39 cellular contexts compared by ENCODE assay signal in genomic region chr5:113680534-113680933, GRCh38.
"Had no signal": no experiment of that assay in that cellular context is flagged by ENCODE, and none has a peak within 500 bp of the region (broad histone marks: within the 10 kb centered on the region; RNA-seq: fewer than 3 reads in every experiment).

No MANE protein-coding gene starts in this region.

- H3K4me3 Mint-ChIP-seq: activated B cell treated with CpG ODN at 0.5 μM for 24 hours; activated CD4-positive, alpha-beta memory T cell treated with anti-CD3 and anti-CD28 coated beads for 36 hours; activated CD4-positive, alpha-beta T cell treated with anti-CD3 and anti-CD28 coated beads, Interleukin-2, amount 10 ng/mL, durations not matched to agents 24 days and 14 days; activated CD8-positive, alpha-beta T cell treated with anti-CD3 and anti-CD28 coated beads for 36 hours; activated naive CD4-positive, alpha-beta T cell treated with anti-CD3 and anti-CD28 coated beads for 36 hours; activated naive CD8-positive, alpha-beta T cell treated with anti-CD3 and anti-CD28 coated beads for 36 hours; activated T-cell treated with anti-CD3 and anti-CD28 coated beads, Interleukin-2, amount 50 U/mL, for 4 hours; activated T-cell treated with anti-CD3 and anti-CD28 coated beads, Interleukin-2, amount 50 U/mL, for 72 hours; activated T-helper 1 cell treated with anti-CD3 and anti-CD28 coated beads, Interleukin-12 subunit alpha, Interleukin-12 subunit beta, Interleukin-2, Interleukin-4 antibody, amounts not matched to agents 30 ng/mL and 10 ng/mL and 1 ng/mL, durations not matched to agents 14 hours and 24 hours and 36 hours; activated T-helper 17 cell treated with anti-CD3 and anti-CD28 coated beads, Interleukin-2, amount 50 U/mL, for 72 hours; brain; central memory CD8-positive, alpha-beta T cell; T-helper 1 cell treated with Interleukin-12 subunit alpha and Interleukin-12 subunit beta and Interleukin-4 antibody, amounts not matched to agents 30 μg/mL and 1 μg/mL, for 36 hours; T-helper 2 cell treated with Interferon-gamma antibody and Interleukin-4, amounts not matched to agents 5 μg/mL and 100 μg/mL, for 36 hours had no signal

- DNase-seq: activated B cell treated with CpG ODN at 0.5 μM for 24 hours; activated CD4-positive, alpha-beta memory T cell treated with anti-CD3 and anti-CD28 coated beads for 36 hours; activated CD4-positive, alpha-beta T cell treated with anti-CD3 and anti-CD28 coated beads for 4 hours; activated CD4-positive, alpha-beta T cell treated with anti-CD3 and anti-CD28 coated beads, Interleukin-2, amount 10 ng/mL, durations not matched to agents 24 days and 14 days; activated CD4-positive, alpha-beta T cell treated with anti-CD3 and anti-CD28 coated beads, Interleukin-2, amount 50 U/mL, for 1 hour; activated CD4-positive, alpha-beta T cell treated with anti-CD3 and anti-CD28 coated beads, Interleukin-2, amount 50 U/mL, for 4 hours; activated CD4-positive, CD25-positive, alpha-beta regulatory T cell treated with anti-CD3 and anti-CD28 coated beads, Interleukin-2, amount 50 U/mL, for 72 hours; activated CD8-positive, alpha-beta memory T cell treated with anti-CD3 and anti-CD28 coated beads, Interleukin-2, amount 50 U/mL, for 4 hours; activated CD8-positive, alpha-beta T cell treated with anti-CD3 and anti-CD28 coated beads for 36 hours; activated effector memory CD4-positive, alpha-beta T cell treated with anti-CD3 and anti-CD28 coated beads, Interleukin-2, amount 50 U/mL, for 16 hours; activated gamma-delta T cell treated with Interleukin-2 at 50 U/mL for 16 hours; activated naive CD4-positive, alpha-beta T cell; activated naive CD4-positive, alpha-beta T cell treated with anti-CD3 and anti-CD28 coated beads for 36 hours; activated naive CD4-positive, alpha-beta T cell treated with anti-CD3 and anti-CD28 coated beads, Interleukin-2, amount 50 U/mL, for 16 hours; activated naive CD8-positive, alpha-beta T cell treated with anti-CD3 and anti-CD28 coated beads for 36 hours; activated T-cell treated with anti-CD3 and anti-CD28 coated beads for 4 hours; activated T-cell treated with anti-CD3 and anti-CD28 coated beads, Interleukin-2, amount 50 U/mL, for 1 hour; activated T-cell treated with anti-CD3 and anti-CD28 coated beads, Interleukin-2, amount 50 U/mL, for 4 hours; activated T-cell treated with anti-CD3 and anti-CD28 coated beads, Interleukin-2, amount 50 U/mL, for 72 hours; adrenal gland; amygdala; anterior cingulate cortex; caudate nucleus; cerebellar nuclear complex; T-helper 1 cell; T-helper 2 cell; T-helper 9 cell had no signal

- H3K27me3 Mint-ChIP-seq: activated B cell treated with CpG ODN at 0.5 μM for 24 hours; activated CD4-positive, alpha-beta memory T cell treated with anti-CD3 and anti-CD28 coated beads for 36 hours; activated CD8-positive, alpha-beta T cell treated with anti-CD3 and anti-CD28 coated beads for 36 hours; activated naive CD8-positive, alpha-beta T cell treated with anti-CD3 and anti-CD28 coated beads for 36 hours; activated T-helper 17 cell treated with anti-CD3 and anti-CD28 coated beads, Interleukin-2, amount 50 U/mL, for 72 hours; brain; central memory CD8-positive, alpha-beta T cell had no signal

- H3K27me3 ChIP-seq: adrenal gland, ascending aorta, cardiac muscle cell had no signal

- H3K4me1 ChIP-seq: adrenal gland, ascending aorta had no signal

- ATAC-seq: activated CD8-positive, alpha-beta T cell treated with anti-CD3 and anti-CD28 coated beads for 36 hours; activated naive CD4-positive, alpha-beta T cell treated with anti-CD3 and anti-CD28 coated beads, Interleukin-2, amount 50 U/mL, for 72 hours; activated T-cell treated with anti-CD3 and anti-CD28 coated beads, Interleukin-2, amount 50 U/mL, for 4 hours; activated T-cell treated with anti-CD3 and anti-CD28 coated beads, Interleukin-2, amount 50 U/mL, for 72 hours; activated T-helper 17 cell treated with anti-CD3 and anti-CD28 coated beads, Interleukin-2, amount 50 U/mL, for 72 hours had no signal

- FAIRE-seq: bronchial epithelial cell, TTC549 had no signal

- H3K4me3 ChIP-seq: adrenal gland, ascending aorta, cardiac muscle cell had no signal

- H3K9me3 ChIP-seq: adrenal gland, ascending aorta had no signal

- H3K36me3 Mint-ChIP-seq: activated CD4-positive, alpha-beta memory T cell treated with anti-CD3 and anti-CD28 coated beads for 36 hours; activated naive CD4-positive, alpha-beta T cell treated with anti-CD3 and anti-CD28 coated beads, Interleukin-2, amount 50 U/mL, for 72 hours; activated naive CD8-positive, alpha-beta T cell treated with anti-CD3 and anti-CD28 coated beads for 36 hours; brain had no signal

- H3K9me3 Mint-ChIP-seq: activated B cell treated with CpG ODN at 0.5 μM for 24 hours; activated CD4-positive, alpha-beta memory T cell treated with anti-CD3 and anti-CD28 coated beads for 36 hours; activated CD4-positive, alpha-beta T cell treated with anti-CD3 and anti-CD28 coated beads, Interleukin-2, amount 10 ng/mL, durations not matched to agents 24 days and 14 days; activated CD8-positive, alpha-beta T cell treated with anti-CD3 and anti-CD28 coated beads for 36 hours; activated naive CD4-positive, alpha-beta T cell treated with anti-CD3 and anti-CD28 coated beads for 36 hours; activated naive CD4-positive, alpha-beta T cell treated with anti-CD3 and anti-CD28 coated beads, Interleukin-2, amount 50 U/mL, for 72 hours; activated naive CD8-positive, alpha-beta T cell treated with anti-CD3 and anti-CD28 coated beads for 36 hours; activated T-cell treated with anti-CD3 and anti-CD28 coated beads, Interleukin-2, amount 50 U/mL, for 4 hours; activated T-cell treated with anti-CD3 and anti-CD28 coated beads, Interleukin-2, amount 50 U/mL, for 72 hours; activated T-helper 1 cell treated with anti-CD3 and anti-CD28 coated beads, Interleukin-12 subunit alpha, Interleukin-12 subunit beta, Interleukin-2, Interleukin-4 antibody, amounts not matched to agents 30 ng/mL and 10 ng/mL and 1 ng/mL, durations not matched to agents 14 hours and 24 hours and 36 hours; activated T-helper 17 cell treated with anti-CD3 and anti-CD28 coated beads, Interleukin-2, amount 50 U/mL, for 72 hours; brain; central memory CD8-positive, alpha-beta T cell; T-helper 1 cell treated with Interleukin-12 subunit alpha and Interleukin-12 subunit beta and Interleukin-4 antibody, amounts not matched to agents 30 μg/mL and 1 μg/mL, for 36 hours; T-helper 2 cell treated with Interferon-gamma antibody and Interleukin-4, amounts not matched to agents 5 μg/mL and 100 μg/mL, for 36 hours had no signal

- H3K4me1 Mint-ChIP-seq: activated B cell treated with CpG ODN at 0.5 μM for 24 hours; activated CD4-positive, alpha-beta T cell treated with anti-CD3 and anti-CD28 coated beads, Interleukin-2, amount 10 ng/mL, durations not matched to agents 24 days and 14 days; activated naive CD8-positive, alpha-beta T cell treated with anti-CD3 and anti-CD28 coated beads for 36 hours; activated T-helper 17 cell treated with anti-CD3 and anti-CD28 coated beads, Interleukin-2, amount 50 U/mL, for 72 hours; central memory CD8-positive, alpha-beta T cell had no signal

- H3K27ac Mint-ChIP-seq: activated B cell treated with CpG ODN at 0.5 μM for 24 hours; activated CD4-positive, alpha-beta memory T cell treated with anti-CD3 and anti-CD28 coated beads for 36 hours; activated CD4-positive, alpha-beta T cell treated with anti-CD3 and anti-CD28 coated beads, Interleukin-2, amount 10 ng/mL, durations not matched to agents 24 days and 14 days; activated CD8-positive, alpha-beta T cell treated with anti-CD3 and anti-CD28 coated beads for 36 hours; activated naive CD4-positive, alpha-beta T cell treated with anti-CD3 and anti-CD28 coated beads for 36 hours; activated naive CD4-positive, alpha-beta T cell treated with anti-CD3 and anti-CD28 coated beads, Interleukin-2, amount 50 U/mL, for 72 hours; activated naive CD8-positive, alpha-beta T cell treated with anti-CD3 and anti-CD28 coated beads for 36 hours; activated T-cell treated with anti-CD3 and anti-CD28 coated beads, Interleukin-2, amount 50 U/mL, for 72 hours; activated T-helper 1 cell treated with anti-CD3 and anti-CD28 coated beads, Interleukin-12 subunit alpha, Interleukin-12 subunit beta, Interleukin-2, Interleukin-4 antibody, amounts not matched to agents 30 ng/mL and 10 ng/mL and 1 ng/mL, durations not matched to agents 14 hours and 24 hours and 36 hours; activated T-helper 17 cell treated with anti-CD3 and anti-CD28 coated beads, Interleukin-2, amount 50 U/mL, for 72 hours; brain; T-helper 1 cell treated with Interleukin-12 subunit alpha and Interleukin-12 subunit beta and Interleukin-4 antibody, amounts not matched to agents 30 μg/mL and 1 μg/mL, for 36 hours; T-helper 2 cell treated with Interferon-gamma antibody and Interleukin-4, amounts not matched to agents 5 μg/mL and 100 μg/mL, for 36 hours had no signal

- H3K36me3 ChIP-seq: adrenal gland, ascending aorta, cardiac muscle cell had no signal

- H3K27ac ChIP-seq: adrenal gland, ascending aorta, VCaP had no signal
